ENCODE assay signal across 21 cellular contexts in genomic region chr1:193413376-193413775, GRCh38.
"Had no signal": no experiment of that assay in that cellular context is flagged by ENCODE, and none has a peak within 500 bp of the region (broad histone marks: within the 10 kb centered on the region; RNA-seq: fewer than 3 reads in every experiment).

No MANE protein-coding gene starts in this region.

- H3K27ac Mint-ChIP-seq: stimulated activated naive B cell treated with anti-CD40 and anti-IgM and Interleukin-4, amounts not matched to agents 10 μg/mL and 1 μg/mL and 100 μg/mL, for 72 hours had no signal

- H3K27me3 Mint-ChIP-seq: naive B cell; stimulated activated naive B cell treated with anti-CD40 and anti-IgM and Interleukin-4, amounts not matched to agents 10 μg/mL and 1 μg/mL and 100 μg/mL, for 72 hours had no signal

- DNase-seq: cortex of kidney; dorsolateral prefrontal cortex; effector CD8-positive, alpha-beta T cell; foreskin melanocyte; heart left ventricle; hippocampal formation; left colon; left ventricle myocardium superior; mesendoderm; naive B cell; ovary; sigmoid colon; stimulated activated CD4-positive, alpha-beta T cell treated with anti-CD3 and anti-CD28 coated beads, Interleukin-2, amount 100 ng/mL, for 24 hours; stimulated activated CD4-positive, alpha-beta T cell treated with anti-CD3 and anti-CD28 coated beads, Interleukin-4, amount 100 ng/mL, for 4 hours; stimulated activated naive B cell treated with anti-CD40 and anti-IgM and Interleukin-4, amounts not matched to agents 10 μg/mL and 1 μg/mL and 100 μg/mL, for 72 hours; thyroid gland; upper lobe of right lung had no signal

- ATAC-seq: heart left ventricle; left colon; left ventricle myocardium superior; stimulated activated naive B cell treated with anti-CD40 and anti-IgM and Interleukin-4, amounts not matched to agents 10 μg/mL and 1 μg/mL and 100 μg/mL, for 72 hours; upper lobe of right lung had no signal

- H3K4me3 Mint-ChIP-seq: naive B cell; neural crest cell; stimulated activated naive B cell treated with anti-CD40 and anti-IgM and Interleukin-4, amounts not matched to agents 10 μg/mL and 1 μg/mL and 100 μg/mL, for 72 hours had no signal

- H3K9me3 Mint-ChIP-seq: neural crest cell had no signal

- H3K9me3 ChIP-seq: heart left ventricle, ovary, right atrium auricular region, sigmoid colon, suprapubic skin, thyroid gland, upper lobe of right lung, vagina had no signal

- H3K36me3 Mint-ChIP-seq: naive B cell; stimulated activated naive B cell treated with anti-CD40 and anti-IgM and Interleukin-4, amounts not matched to agents 10 μg/mL and 1 μg/mL and 100 μg/mL, for 72 hours had no signal
